ENCODE assay signal across 20 cellular contexts in genomic region chr16:57822018-57822553, GRCh38. TPM values are rescaled to one million over a fixed set of nuclear protein-coding genes. Genes with fewer than 3 reads are reported as not detected.
"Had no signal": no experiment of that assay in that cellular context is flagged by ENCODE, and none has a peak within 500 bp of the region (broad histone marks: within the 10 kb centered on the region; RNA-seq: fewer than 3 reads in every experiment).

No MANE protein-coding gene starts in this region.

- H3K4me3 Mint-ChIP-seq: dendritic cell treated with granulocyte-macrophage colony-stimulating factor and Interleukin-4, amounts not matched to agents 40 ng/mL and 50 ng/mL, for 4 days; naive thymus-derived CD4-positive, alpha-beta T cell; nephron progenitor cell; stimulated activated memory B cell treated with anti-CD40 and anti-IgM and Interleukin-4, amounts not matched to agents 10 μg/mL and 1 μg/mL and 100 μg/mL, for 72 hours; stimulated activated naive CD8-positive, alpha-beta T cell treated with anti-CD3 and anti-CD28 coated beads, Interleukin-15, Interleukin-2, amounts not matched to agents 100 ng/mL and 50 ng/mL, for 24 hours had no signal

- H2AFZ ChIP-seq: parathyroid adenoma had no signal

- H3K27me3 Mint-ChIP-seq: stimulated activated naive CD8-positive, alpha-beta T cell treated with anti-CD3 and anti-CD28 coated beads, Interleukin-15, Interleukin-2, amounts not matched to agents 100 ng/mL and 50 ng/mL, for 24 hours had no signal

- H3K27me3 ChIP-seq: foreskin keratinocyte, right lobe of liver, testis, transverse colon had no signal

- H3K27ac Mint-ChIP-seq: dendritic cell treated with granulocyte-macrophage colony-stimulating factor and Interleukin-4, amounts not matched to agents 40 ng/mL and 50 ng/mL, for 4 days; naive thymus-derived CD4-positive, alpha-beta T cell; nephron progenitor cell; stimulated activated memory B cell treated with anti-CD40 and anti-IgM and Interleukin-4, amounts not matched to agents 10 μg/mL and 1 μg/mL and 100 μg/mL, for 72 hours; stimulated activated naive CD8-positive, alpha-beta T cell treated with anti-CD3 and anti-CD28 coated beads, Interleukin-15, Interleukin-2, amounts not matched to agents 100 ng/mL and 50 ng/mL, for 24 hours had no signal

- DNase-seq: erythroblast; foreskin keratinocyte; hippocampal formation; left colon; naive thymus-derived CD4-positive, alpha-beta T cell; nephron progenitor cell; retina; stimulated activated CD4-positive, alpha-beta T cell treated with anti-CD3 and anti-CD28 coated beads, Interleukin-15, amount 100 ng/mL, for 24 hours; stimulated activated CD4-positive, alpha-beta T cell treated with anti-CD3 and anti-CD28 coated beads, Interleukin-1b, Interleukin-23, amount 100 ng/mL, for 48 hours; stimulated activated CD4-positive, alpha-beta T cell treated with anti-CD3 and anti-CD28 coated beads, Interleukin-4, amount 100 ng/mL, for 24 hours; testis; transverse colon had no signal

- H3K9me3 ChIP-seq: psoas muscle, right lobe of liver, testis, transverse colon had no signal

- H3K36me3 Mint-ChIP-seq: naive thymus-derived CD4-positive, alpha-beta T cell; stimulated activated memory B cell treated with anti-CD40 and anti-IgM and Interleukin-4, amounts not matched to agents 10 μg/mL and 1 μg/mL and 100 μg/mL, for 72 hours had no signal

- FAIRE-seq: colon, urothelium cell line had no signal

- H3K4me1 Mint-ChIP-seq: stimulated activated memory B cell treated with anti-CD40 and anti-IgM and Interleukin-4, amounts not matched to agents 10 μg/mL and 1 μg/mL and 100 μg/mL, for 72 hours had no signal

- H3K79me2 ChIP-seq: parathyroid adenoma had no signal

- H3K36me3 ChIP-seq: right lobe of liver, transverse colon had no signal

- H3K4me3 ChIP-seq: psoas muscle, right lobe of liver, testis, transverse colon had no signal

- H3K27ac ChIP-seq: foreskin keratinocyte, parathyroid adenoma, psoas muscle, right lobe of liver, testis, transverse colon had no signal

- H3K9me3 Mint-ChIP-seq: dendritic cell treated with granulocyte-macrophage colony-stimulating factor and Interleukin-4, amounts not matched to agents 40 ng/mL and 50 ng/mL, for 4 days; nephron progenitor cell; stimulated activated memory B cell treated with anti-CD40 and anti-IgM and Interleukin-4, amounts not matched to agents 10 μg/mL and 1 μg/mL and 100 μg/mL, for 72 hours; stimulated activated naive CD8-positive, alpha-beta T cell treated with anti-CD3 and anti-CD28 coated beads, Interleukin-15, Interleukin-2, amounts not matched to agents 100 ng/mL and 50 ng/mL, for 24 hours had no signal

- H3K4me1 ChIP-seq: foreskin keratinocyte had no signal

- ATAC-seq: foreskin keratinocyte; naive thymus-derived CD4-positive, alpha-beta T cell; psoas muscle; right lobe of liver; stimulated activated memory B cell treated with anti-CD40 and anti-IgM and Interleukin-4, amounts not matched to agents 10 μg/mL and 1 μg/mL and 100 μg/mL, for 72 hours had no signal

RNA-seq across cellular contexts. Expression of gene KIFC3, which starts 19.8 kb away (rescaled TPM):
- polyA plus RNA-seq: naive thymus-derived CD4-positive, alpha-beta T cell had no signal
